In genomic region chr10:63125459-63125858, GRCh38 we compare ENCODE assay signal across 17 cellular contexts.
"Had no signal": no experiment of that assay in that cellular context is flagged by ENCODE, and none has a peak within 500 bp of the region (broad histone marks: within the 10 kb centered on the region; RNA-seq: fewer than 3 reads in every experiment).

No MANE protein-coding gene starts in this region.

- H3K27me3 ChIP-seq: dorsolateral prefrontal cortex, hepatocyte, ovary, suprapubic skin, thyroid gland had no signal

- H3K4me1 ChIP-seq: suprapubic skin, thyroid gland had no signal

- ATAC-seq: left colon; mucosa of descending colon; natural killer cell; right cardiac atrium; stimulated activated effector memory CD8-positive, alpha-beta T cell treated with anti-CD3 and anti-CD28 coated beads, Interleukin-12 subunit alpha, Interleukin-12 subunit beta, amount 100 ng/mL, for 72 hours; stimulated activated naive CD8-positive, alpha-beta T cell treated with anti-CD3 and anti-CD28 coated beads, Interleukin-15, Interleukin-2, amounts not matched to agents 100 U/mL and 50 U/mL, for 24 hours had no signal

- H3K4me2 ChIP-seq: hepatocyte had no signal

- H2AFZ ChIP-seq: hepatocyte had no signal

- H3K36me3 ChIP-seq: ovary, suprapubic skin, thyroid gland had no signal

- H3K79me2 ChIP-seq: hepatocyte had no signal

- H3K4me3 ChIP-seq: dorsolateral prefrontal cortex, hepatocyte, mucosa of descending colon, ovary, suprapubic skin, thyroid gland had no signal

- H3K9me3 ChIP-seq: mucosa of descending colon, ovary, suprapubic skin, thyroid gland had no signal

- H3K27ac ChIP-seq: dorsolateral prefrontal cortex, hepatocyte, ovary, suprapubic skin, thyroid gland had no signal

- DNase-seq: cortex of kidney; dorsolateral prefrontal cortex; effector CD8-positive, alpha-beta T cell; foreskin melanocyte; head of caudate nucleus; left colon; mucosa of descending colon; natural killer cell; ovary; right cardiac atrium; stimulated activated CD4-positive, alpha-beta T cell treated with anti-CD3 and anti-CD28 coated beads, Interleukin-4, amount 100 ng/mL, for 1 hour; stimulated activated CD8-positive, alpha-beta memory T cell treated with anti-CD3 and anti-CD28 coated beads, Interleukin-4, amount 100 ng/mL, for 48 hours; stimulated activated naive CD8-positive, alpha-beta T cell treated with anti-CD3 and anti-CD28 coated beads, Interleukin-15, Interleukin-2, amounts not matched to agents 100 U/mL and 50 U/mL, for 24 hours; thyroid gland had no signal
